ENCODE assay signal across 22 cellular contexts in the genomic region with DNA sequence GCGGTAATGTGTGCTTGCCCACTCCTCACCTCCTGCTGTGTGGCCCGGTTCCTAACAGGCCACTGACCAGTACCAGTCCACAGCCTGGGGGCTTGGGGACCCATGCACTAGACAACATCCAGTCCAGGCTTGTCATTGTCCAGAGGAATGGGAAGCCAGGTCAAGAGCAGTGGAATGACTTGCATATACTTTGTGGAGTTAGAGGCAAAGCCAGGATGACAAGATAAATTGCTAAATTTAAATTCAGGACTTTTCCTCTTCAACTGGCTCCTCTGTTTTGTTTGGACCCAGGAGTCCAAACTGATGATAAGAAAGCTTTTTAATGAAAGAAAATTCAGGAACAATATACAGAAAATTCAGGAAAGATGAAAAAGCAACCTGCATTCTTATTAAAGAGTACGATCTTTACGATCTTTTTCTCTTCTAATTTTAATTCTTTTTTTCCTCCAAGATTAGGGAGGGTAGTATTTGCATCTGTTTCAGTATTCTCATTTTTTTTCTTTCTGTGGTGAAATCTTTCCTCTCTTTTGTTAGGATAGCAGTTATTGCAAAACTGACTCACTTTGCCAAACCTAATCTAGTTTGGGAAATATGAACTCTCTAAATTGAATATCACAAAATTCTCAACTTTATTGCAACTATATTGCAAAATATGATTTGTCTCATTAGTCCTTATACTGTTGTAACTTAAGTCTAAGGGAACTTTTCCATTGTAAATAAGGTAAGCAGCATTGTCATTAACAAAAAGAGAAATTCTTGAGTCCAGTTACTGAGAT. TPM values are rescaled to one million over a fixed set of nuclear protein-coding genes. Genes with fewer than 3 reads are reported as not detected.
A peak's percentile ranks its signal among the peaks of the same experiment; 100 is the strongest.
DNase-seq lines count a peak whose midpoint lies in the region; ATAC-seq, FAIRE-seq and TF ChIP-seq lines count a peak whose summit lies in the region.
"Had no signal": no experiment of that assay in that cellular context is flagged by ENCODE, and none has a peak within 500 bp of the region (broad histone marks: within the 10 kb centered on the region; RNA-seq: fewer than 3 reads in every experiment).

No MANE protein-coding gene starts in this region.

- no peak overlapping the region for H2AFZ ChIP-seq in H9 (ENCODE audit: low read length)

- no peak for DNase-seq in H9
- DNase-seq in chondrocyte (ENCODE audit: low spot score) = no peak
- DNase-seq in stromal cell of bone marrow (ENCODE audit: low read depth) = peak; percentile 27
- no peak for DNase-seq in H54 (ENCODE audit: insufficient read length, low spot score)
- no peak for DNase-seq in AG08395 (ENCODE audit: low spot score)
- DNase-seq: activated CD4-positive, alpha-beta T cell treated with anti-CD3 and anti-CD28 coated beads for 1 hour; activated T-cell treated with anti-CD3 and anti-CD28 coated beads, Interleukin-2, amount 50 U/mL, for 72 hours; AML-193; DMS79; effector CD4-positive, alpha-beta T cell; erythroblast; NCI-H1092 treated with DMSO at 0.1 percent for 48 hours; NCI-H2029; ovary; PC-3; SHP77 treated with DMSO at 0.1 percent for 48 hours; T-helper 1 cell had no signal

- no peak overlapping the region for H3K4ac ChIP-seq in H9 (ENCODE audit: low read depth, low read length)

- H2BK15ac ChIP-seq in H9 (ENCODE audit: low read depth, low read length) = no peak overlapping the region

- no peak overlapping the region for H2BK120ac ChIP-seq in H9 (ENCODE audit: low read depth, low read length, poor library complexity, severe bottlenecking)

- H3K56ac ChIP-seq in H9 (ENCODE audit: insufficient read length, low read depth, low read length) = no peak overlapping the region

- no peak for FAIRE-seq in H54 (lab: Jason Lieb, UNC)
- FAIRE-seq: TTC549 had no signal

- H3K36me3 Mint-ChIP-seq in H9 (ENCODE audit: insufficient read depth in 1 of 3, low read depth in 3 of 3) = no peaks in the 10 kb centered on the region
- H3K36me3 Mint-ChIP-seq in chondrocyte (ENCODE audit: low read depth) = peaks cover 13% of the 10 kb centered on the region
- H3K36me3 Mint-ChIP-seq: activated naive CD4-positive, alpha-beta T cell treated with anti-CD3 and anti-CD28 coated beads, Interleukin-2, amount 50 U/mL, for 24 hours; memory B cell had no signal

- peaks cover 67% of the 10 kb centered on the region for H3K36me3 ChIP-seq in mesodermal cell (ENCODE audit: control insufficient read depth, insufficient read depth, low read length)
- H3K36me3 ChIP-seq: ovary had no signal

- no peaks in the 10 kb centered on the region for H3K79me1 ChIP-seq in H9 (ENCODE audit: insufficient read depth, low read depth, low read length, poor library complexity, severe bottlenecking)

- no CpG with 5 or more reads among the region's 4 CpGs for WGBS in H9 (ENCODE audit: extremely low coverage, insufficient read length, low lambda C conversion rate)
- WGBS in mesodermal cell (ENCODE audit: insufficient coverage in 2 of 2), 2 experiments = 77 to 86% methylated on average over 2 of the region's 4 CpGs

- no peak overlapping the region for H3K9ac ChIP-seq in H9 (ENCODE audit: extremely low read depth, insufficient read length, low read length)

- H3K27ac Mint-ChIP-seq in H9 = peak overlapping the region in 2 of 3 experiments; percentile 28 to 89; a peak in 2 of 7 replicates
- H3K27ac Mint-ChIP-seq in chondrocyte (ENCODE audit: unreplicated experiment) = peak overlapping the region; percentile 88
- H3K27ac Mint-ChIP-seq: activated naive CD4-positive, alpha-beta T cell treated with anti-CD3 and anti-CD28 coated beads, Interleukin-2, amount 50 U/mL, for 24 hours; activated T-cell treated with anti-CD3 and anti-CD28 coated beads, Interleukin-2, amount 50 U/mL, for 72 hours; memory B cell had no signal

- H2BK20ac ChIP-seq in H9 (ENCODE audit: low read depth, low read length, poor library complexity, severe bottlenecking) = no peak overlapping the region

- no peak overlapping the region for H4K8ac ChIP-seq in H9 (replicated peaks; ENCODE audit: insufficient read length, low read depth, low read length)

- no peak overlapping the region for H2AK5ac ChIP-seq in H9 (ENCODE audit: insufficient read length, low read length)

- H4K91ac ChIP-seq in H9 (ENCODE audit: insufficient read length, low read depth, low read length) = no peak overlapping the region

- H3K27me3 Mint-ChIP-seq in H9 (ENCODE audit: low read depth) (no peaks in the 10 kb centered on the region), chondrocyte (ENCODE audit: low read depth) (no peaks in the 10 kb centered on the region)
- H3K27me3 Mint-ChIP-seq: activated naive CD4-positive, alpha-beta T cell treated with anti-CD3 and anti-CD28 coated beads, Interleukin-2, amount 50 U/mL, for 24 hours had no signal

- H3K79me2 ChIP-seq in H9 (ENCODE audit: insufficient read depth, low read length) = no peaks in the 10 kb centered on the region

- ATAC-seq in GM21390 (IDR thresholded peaks at IDR 0.05; ENCODE audit: unreplicated experiment) = no peak
- ATAC-seq: activated T-cell treated with anti-CD3 and anti-CD28 coated beads, Interleukin-2, amount 50 U/mL, for 72 hours; PC-3 had no signal

- H4K5ac ChIP-seq in H9 (ENCODE audit: insufficient read length, low read depth, low read length) = no peak overlapping the region

- H3T11ph ChIP-seq in H9 (ENCODE audit: low read length) = no peak overlapping the region

- no peaks in the 10 kb centered on the region for H4K20me1 ChIP-seq in H9 (ENCODE audit: control insufficient read depth, insufficient read depth, insufficient read length)

- no peak overlapping the region for H2BK5ac ChIP-seq in H9 (ENCODE audit: insufficient read length, low read length)

- H3K14ac ChIP-seq in H9 (ENCODE audit: insufficient read depth, low read length) = no peak overlapping the region

- TF ChIP-seq CTCF in H9 (conservative IDR thresholded peaks at IDR 0.05) (no peak), chondrocyte (IDR thresholded peaks at IDR 0.05) (no peak)

- H3K9me3 ChIP-seq in H9 (ENCODE audit: control insufficient read depth, low read depth, low read length) (no peaks in the 10 kb centered on the region), mesodermal cell (ENCODE audit: control insufficient read depth, low read length) (no peaks in the 10 kb centered on the region)
- H3K9me3 ChIP-seq: ovary had no signal

- no peak overlapping the region for H2BK12ac ChIP-seq in H9 (ENCODE audit: insufficient read length, low read depth, low read length)

- H3K4me3 ChIP-seq in mesodermal cell (ENCODE audit: extremely low read depth, insufficient read depth, low read length, poor library complexity, severe bottlenecking) = no peak overlapping the region
- H3K4me3 ChIP-seq: ovary had no signal

- no peak overlapping the region for H3K27ac ChIP-seq in H9 (ENCODE audit: insufficient read length, low read depth, low read length)
- peak overlapping the region; percentile 38 for H3K27ac ChIP-seq in mesodermal cell (ENCODE audit: low read depth, low read length, severe bottlenecking)
- H3K27ac ChIP-seq: ovary had no signal

- H3K23ac ChIP-seq in H9 (ENCODE audit: insufficient read length, low read depth, low read length) = no peak overlapping the region

- no peak overlapping the region for H3K18ac ChIP-seq in H9 (ENCODE audit: insufficient read length, low read depth, low read length)

- no peaks in the 10 kb centered on the region for H3K27me3 ChIP-seq in H9 (ENCODE audit: insufficient read depth, low read length)
- H3K27me3 ChIP-seq: ovary had no signal

- H3K4me3 Mint-ChIP-seq in H9 (no peak overlapping the region), chondrocyte (ENCODE audit: unreplicated experiment) (no peak overlapping the region)
- H3K4me3 Mint-ChIP-seq: activated naive CD4-positive, alpha-beta T cell treated with anti-CD3 and anti-CD28 coated beads, Interleukin-2, amount 50 U/mL, for 24 hours; activated T-cell treated with anti-CD3 and anti-CD28 coated beads, Interleukin-2, amount 50 U/mL, for 72 hours; memory B cell had no signal

- H3K9me3 Mint-ChIP-seq in H9 (no peaks in the 10 kb centered on the region), chondrocyte (ENCODE audit: low read depth) (no peaks in the 10 kb centered on the region)
- H3K9me3 Mint-ChIP-seq: activated naive CD4-positive, alpha-beta T cell treated with anti-CD3 and anti-CD28 coated beads, Interleukin-2, amount 50 U/mL, for 24 hours; activated T-cell treated with anti-CD3 and anti-CD28 coated beads, Interleukin-2, amount 50 U/mL, for 72 hours; memory B cell had no signal

- no peaks in the 10 kb centered on the region for H3K23me2 ChIP-seq in H9 (ENCODE audit: insufficient read length, low read depth, low read length, poor library complexity, severe bottlenecking)

- TF ChIP-seq POLR2A in H54 (IDR thresholded peaks at IDR 0.05; ENCODE audit: low read depth, low read length) = no peak

- H3K4me2 ChIP-seq in H9 (ENCODE audit: insufficient read depth, insufficient read length, low read length) = no peak overlapping the region

- H3K4me1 ChIP-seq in H9 (ENCODE audit: insufficient read depth, low read length) = no peaks in the 10 kb centered on the region
- H3K4me1 ChIP-seq in mesodermal cell (ENCODE audit: control insufficient read depth, insufficient read depth, low read length, poor library complexity, severe bottlenecking) = peaks cover 30% of the 10 kb centered on the region

- H3K4me1 Mint-ChIP-seq in H9 (peaks cover 2 to 5% of the 10 kb centered on the region in 2 experiments; a peak in 1 of 4 replicates), chondrocyte (ENCODE audit: low read depth) (peaks cover 31% of the 10 kb centered on the region)
- H3K4me1 Mint-ChIP-seq: activated naive CD4-positive, alpha-beta T cell treated with anti-CD3 and anti-CD28 coated beads, Interleukin-2, amount 50 U/mL, for 24 hours; memory B cell had no signal

RNA-seq across cellular contexts. Expression of a gene that starts 48.2 kb away (rescaled TPM):
- total RNA-seq in H9 (2021) (8.5 and 10.1 TPM in 2 replicates), chondrocyte (32.2 to 39.3 TPM (median 33.3 TPM) in 3 replicates)
- 127 TPM for polyA plus RNA-seq in mesodermal cell (2013, experiment 1 of 2)
- polyA plus RNA-seq in mesodermal cell (2013, experiment 2 of 2) = 110 TPM
